15 cellular contexts compared by ENCODE assay signal in the genomic region with DNA sequence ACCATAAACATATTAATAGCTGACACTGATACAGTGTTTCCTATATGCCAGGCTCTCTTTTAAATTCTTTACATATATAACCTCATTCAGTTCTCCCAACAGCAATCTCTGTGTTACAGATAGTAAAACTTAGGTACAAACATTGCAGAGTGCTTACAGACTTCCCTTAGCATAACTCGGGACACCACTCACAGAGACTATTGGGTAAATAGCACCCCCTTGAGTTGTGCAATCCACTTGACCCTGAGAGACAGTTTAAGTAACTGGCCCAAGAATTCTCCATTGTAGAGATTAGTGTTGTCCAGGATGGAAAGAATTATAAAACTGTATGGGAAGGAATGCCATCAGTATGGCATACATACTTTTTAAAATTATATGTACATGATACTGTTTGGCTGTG.
"Had no signal": no experiment of that assay in that cellular context is flagged by ENCODE, and none has a peak within 500 bp of the region (broad histone marks: within the 10 kb centered on the region; RNA-seq: fewer than 3 reads in every experiment).

No MANE protein-coding gene starts in this region.

- H3K4me1 ChIP-seq: esophagus muscularis mucosa, heart left ventricle, suprapubic skin had no signal

- H3K36me3 ChIP-seq: esophagus muscularis mucosa, heart left ventricle, sigmoid colon, suprapubic skin had no signal

- DNase-seq: activated CD4-positive, alpha-beta T cell treated with anti-CD3 and anti-CD28 coated beads, Interleukin-2, amount 50 U/mL, for 4 hours; activated CD4-positive, CD25-positive, alpha-beta regulatory T cell treated with anti-CD3 and anti-CD28 coated beads, Interleukin-2, amount 50 U/mL, for 72 hours; activated CD8-positive, alpha-beta memory T cell treated with anti-CD3 and anti-CD28 coated beads, Interleukin-2, amount 10 ng/mL, durations not matched to agents 7 days and 5 days; activated gamma-delta T cell; activated T-cell treated with anti-CD3 and anti-CD28 coated beads, Interleukin-2, amount 50 U/mL, for 4 hours; heart left ventricle; sigmoid colon; stimulated activated naive CD4-positive, alpha-beta T cell had no signal

- ATAC-seq: activated CD8-positive, alpha-beta memory T cell treated with anti-CD3 and anti-CD28 coated beads, Interleukin-2, amount 10 ng/mL, durations not matched to agents 7 days and 5 days; activated T-cell treated with anti-CD3 and anti-CD28 coated beads, Interleukin-2, amount 50 U/mL, for 4 hours; heart left ventricle had no signal

- H3K27ac Mint-ChIP-seq: activated CD8-positive, alpha-beta memory T cell treated with anti-CD3 and anti-CD28 coated beads, Interleukin-2, amount 10 ng/mL, durations not matched to agents 7 days and 5 days; activated naive CD8-positive, alpha-beta T cell; memory B cell; nephron; T-helper 2 cell treated with Interferon-gamma antibody and Interleukin-4, amounts not matched to agents 5 μg/mL and 100 μg/mL, for 36 hours; type B pancreatic cell had no signal

- H3K27ac ChIP-seq: esophagus muscularis mucosa, heart left ventricle, sigmoid colon, suprapubic skin had no signal

- H3K4me3 ChIP-seq: esophagus muscularis mucosa, heart left ventricle, sigmoid colon, suprapubic skin had no signal

- H3K4me3 Mint-ChIP-seq: activated CD8-positive, alpha-beta memory T cell treated with anti-CD3 and anti-CD28 coated beads, Interleukin-2, amount 10 ng/mL, durations not matched to agents 7 days and 5 days; activated naive CD8-positive, alpha-beta T cell; activated T-cell treated with anti-CD3 and anti-CD28 coated beads, Interleukin-2, amount 50 U/mL, for 4 hours; memory B cell; nephron; T-helper 2 cell treated with Interferon-gamma antibody and Interleukin-4, amounts not matched to agents 5 μg/mL and 100 μg/mL, for 36 hours; type B pancreatic cell had no signal

- H3K9me3 ChIP-seq: esophagus muscularis mucosa, heart left ventricle, sigmoid colon, suprapubic skin had no signal

- H3K27me3 Mint-ChIP-seq: activated naive CD8-positive, alpha-beta T cell; memory B cell had no signal

- H3K27me3 ChIP-seq: esophagus muscularis mucosa, heart left ventricle, sigmoid colon, suprapubic skin had no signal

- H3K36me3 Mint-ChIP-seq: activated CD8-positive, alpha-beta memory T cell treated with anti-CD3 and anti-CD28 coated beads, Interleukin-2, amount 10 ng/mL, durations not matched to agents 7 days and 5 days; type B pancreatic cell had no signal

- H3K9me3 Mint-ChIP-seq: activated T-cell treated with anti-CD3 and anti-CD28 coated beads, Interleukin-2, amount 50 U/mL, for 4 hours; memory B cell; nephron; T-helper 2 cell treated with Interferon-gamma antibody and Interleukin-4, amounts not matched to agents 5 μg/mL and 100 μg/mL, for 36 hours; type B pancreatic cell had no signal
